ENCODE assay signal across 13 cellular contexts in genomic region chr21:26127918-26128317, GRCh38. TPM values are rescaled to one million over a fixed set of nuclear protein-coding genes. Genes with fewer than 3 reads are reported as not detected.
A peak's percentile ranks its signal among the peaks of the same experiment; 100 is the strongest.
DNase-seq lines count a peak whose midpoint lies in the region; ATAC-seq, FAIRE-seq and TF ChIP-seq lines count a peak whose summit lies in the region.
"Had no signal": no experiment of that assay in that cellular context is flagged by ENCODE, and none has a peak within 500 bp of the region (broad histone marks: within the 10 kb centered on the region; RNA-seq: fewer than 3 reads in every experiment).

No MANE protein-coding gene starts in this region.

- H3K4me3 ChIP-seq in bronchial epithelial cell (ENCODE audit: low read depth, low read length) (no peak overlapping the region), heart right ventricle (peak overlapping the region in 5 of 10 donors; percentile 1 to 30 (median 21))
- H3K4me3 ChIP-seq: pancreas, uterus had no signal

- no peaks in the 10 kb centered on the region for H3K9me3 Mint-ChIP-seq in progenitor cell of endocrine pancreas (ENCODE audit: low read depth)
- H3K9me3 Mint-ChIP-seq in activated T-cell treated with anti-CD3 and anti-CD28 coated beads, Interleukin-2, amount 50 U/mL, for 72 hours: no peaks in the 10 kb centered on the region

- peaks cover 18 to 95% (median 70%) of the 10 kb centered on the region in 9 donors for H3K4me1 ChIP-seq in heart right ventricle

- peak overlapping the region in 7 of 10 donors; percentile 19 to 68 (median 37) for H3K27ac ChIP-seq in heart right ventricle
- H3K27ac ChIP-seq: C4-2B, pancreas had no signal

- peaks cover 6% of the 10 kb centered on the region for H3K36me3 Mint-ChIP-seq in progenitor cell of endocrine pancreas (ENCODE audit: insufficient read depth)
- H3K36me3 Mint-ChIP-seq in activated T-cell treated with anti-CD3 and anti-CD28 coated beads, Interleukin-2, amount 50 U/mL, for 72 hours (ENCODE audit: insufficient read depth in 2 of 2): peaks cover 0 to 5% of the 10 kb centered on the region in 2 donors

- peak overlapping the region; percentile 42 for H3K27ac Mint-ChIP-seq in progenitor cell of endocrine pancreas
- H3K27ac Mint-ChIP-seq in activated T-cell treated with anti-CD3 and anti-CD28 coated beads, Interleukin-2, amount 50 U/mL, for 72 hours: no peak overlapping the region

- H3K27me3 Mint-ChIP-seq in progenitor cell of endocrine pancreas: no peaks in the 10 kb centered on the region
- no peaks in the 10 kb centered on the region for H3K27me3 Mint-ChIP-seq in activated T-cell treated with anti-CD3 and anti-CD28 coated beads, Interleukin-2, amount 50 U/mL, for 72 hours (ENCODE audit: low read depth)

- TF ChIP-seq CTCF in bronchial epithelial cell (IDR thresholded peaks at IDR 0.05; ENCODE audit: insufficient read depth, low read length, severe bottlenecking): no peak
- no peak for TF ChIP-seq CTCF in heart right ventricle (IDR thresholded peaks at IDR 0.05)
- no peak for TF ChIP-seq CTCF in progenitor cell of endocrine pancreas (IDR thresholded peaks at IDR 0.05; ENCODE audit: unreplicated experiment)

- H3K36me3 ChIP-seq in bronchial epithelial cell (ENCODE audit: control insufficient read depth, insufficient read depth, low read length): peaks cover 1% of the 10 kb centered on the region
- H3K36me3 ChIP-seq in heart right ventricle: no peaks in the 10 kb centered on the region
- H3K36me3 ChIP-seq: pancreas, uterus had no signal

- FAIRE-seq in bronchial epithelial cell (lab: Jason Lieb, UNC): no peak
- FAIRE-seq: pancreas had no signal

- peaks cover 56% of the 10 kb centered on the region for H3K4me1 Mint-ChIP-seq in progenitor cell of endocrine pancreas (ENCODE audit: low read depth)
- H3K4me1 Mint-ChIP-seq in activated T-cell treated with anti-CD3 and anti-CD28 coated beads, Interleukin-2, amount 50 U/mL, for 72 hours (ENCODE audit: low read depth): peaks cover 7% of the 10 kb centered on the region

- H3K4me3 Mint-ChIP-seq in progenitor cell of endocrine pancreas (ENCODE audit: low read depth): no peak overlapping the region
- no peak overlapping the region for H3K4me3 Mint-ChIP-seq in activated T-cell treated with anti-CD3 and anti-CD28 coated beads, Interleukin-2, amount 50 U/mL, for 72 hours

- H3K27me3 ChIP-seq in bronchial epithelial cell (ENCODE audit: control insufficient read depth, insufficient read depth, low read length) (no peaks in the 10 kb centered on the region), heart right ventricle (no peaks in the 10 kb centered on the region)
- H3K27me3 ChIP-seq: pancreas, uterus had no signal

- intact Hi-C loops in heart right ventricle (cut with DNase I): loop anchor here in 2 of 10 donors (5.0 kb wide), 1 partner anchor 39 kb away; no protein-coding TSS in a partner anchor

- DNase-seq in ELR (ENCODE audit: low read depth): peak; percentile 19
- peak; percentile 45 for DNase-seq in bronchial epithelial cell (ENCODE audit: low read depth)
- DNase-seq in heart right ventricle: no peak
- no peak for DNase-seq in progenitor cell of endocrine pancreas (ENCODE audit: low spot score, unreplicated experiment)
- no peak for DNase-seq in cerebellar nuclear complex (lab: John Stamatoyannopoulos, UW)
- DNase-seq in NCI-H1930 (lab: John Stamatoyannopoulos, UW): no peak
- DNase-seq in activated T-cell treated with anti-CD3 and anti-CD28 coated beads, Interleukin-2, amount 50 U/mL, for 72 hours: no peak
- DNase-seq in SW480 (ENCODE audit: low spot score): no peak
- DNase-seq: activated T-cell treated with anti-CD3 and anti-CD28 coated beads for 4 hours; central memory CD4-positive, alpha-beta T cell; pancreas; uterus had no signal

- peak in 7 of 8 donors; percentile 49 to 84 (median 61) for ATAC-seq in heart right ventricle
- no peak for ATAC-seq in activated T-cell treated with anti-CD3 and anti-CD28 coated beads, Interleukin-2, amount 50 U/mL, for 72 hours (replicated peaks in 1 of 2)

- no peaks in the 10 kb centered on the region for H3K9me3 ChIP-seq in heart right ventricle
- H3K9me3 ChIP-seq: pancreas, uterus had no signal

- 13 to 15% methylated on average over 6 of the region's 6 CpGs for WGBS in heart right ventricle, 2 donors

RNA-seq across cellular contexts. Expression of gene APP, which starts 42.7 kb away (rescaled TPM):
- total RNA-seq in bronchial epithelial cell (745 and 763 TPM in 2 replicates), heart right ventricle (100 to 1,000 TPM; 324 to 434 (median 398) TPM), progenitor cell of endocrine pancreas (611 and 631 TPM in 2 replicates)
- polyA plus RNA-seq in heart right ventricle: 100 to 1,000 TPM; 106 to 186 TPM
- total RNA-seq in activated T-cell treated with anti-CD3 and anti-CD28 coated beads, Interleukin-2, amount 50 U/mL, for 72 hours: 10 to 100 TPM; 37.2 to 45.0 TPM

Comparison
In these comparisons a context has a peak if more than half of its experiments do, and no peak if none do; other contexts are left out.
1. DNase-seq: peak in ELR (single experiment) and bronchial epithelial cell (single experiment); none in heart right ventricle (0 of 2), progenitor cell of endocrine pancreas (single experiment), cerebellar nuclear complex (0 of 2), NCI-H1930 (0 of 2), activated T-cell treated with anti-CD3 and anti-CD28 coated beads, Interleukin-2, amount 50 U/mL, for 72 hours (0 of 2) and SW480 (single experiment).
2. ATAC-seq: peak in heart right ventricle (7 of 8); none in activated T-cell treated with anti-CD3 and anti-CD28 coated beads, Interleukin-2, amount 50 U/mL, for 72 hours (0 of 2).
3. RNA of gene APP, which starts 42.7 kb away (total RNA-seq): 745 to 763 TPM in bronchial epithelial cell, 611 to 631 TPM in progenitor cell of endocrine pancreas and 324 to 434 TPM in heart right ventricle; 37.2 to 45.0 TPM in activated T-cell treated with anti-CD3 and anti-CD28 coated beads, Interleukin-2, amount 50 U/mL, for 72 hours; every median in the first group is over 4 times any median in the second.